Comparison of ENCODE assay signal across 16 cellular contexts in the genomic region with DNA sequence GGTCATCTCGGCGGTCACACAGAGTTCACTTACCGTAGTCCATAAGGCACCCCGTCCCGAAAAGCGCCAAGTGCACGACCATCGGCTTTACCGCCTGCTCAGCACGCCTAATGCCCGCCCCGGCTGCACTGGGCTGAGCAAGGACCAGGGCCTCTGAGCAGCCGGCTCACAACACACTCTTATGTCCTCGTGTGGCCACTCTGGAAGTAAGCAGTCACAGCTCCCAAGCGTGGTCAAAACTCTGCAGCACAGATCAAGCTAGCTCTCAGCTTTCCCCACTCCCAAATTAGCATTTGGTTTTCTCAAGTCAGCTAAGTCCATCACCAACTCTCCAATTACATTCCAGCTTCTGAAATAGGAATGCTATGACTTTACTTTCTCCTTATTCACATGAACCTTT. TPM values are rescaled to one million over a fixed set of nuclear protein-coding genes. Genes with fewer than 3 reads are reported as not detected.
DNase-seq lines count a peak whose midpoint lies in the region; ATAC-seq, FAIRE-seq and TF ChIP-seq lines count a peak whose summit lies in the region.
"Had no signal": no experiment of that assay in that cellular context is flagged by ENCODE, and none has a peak within 500 bp of the region (broad histone marks: within the 10 kb centered on the region; RNA-seq: fewer than 3 reads in every experiment).

No MANE protein-coding gene starts in this region.

- no peak overlapping the region for H3K9ac ChIP-seq in mesenchymal stem cell (ENCODE audit: low read length)

- H3K4ac ChIP-seq in mesenchymal stem cell (ENCODE audit: low read depth in 1 of 2, low read length in 2 of 2): no peak overlapping the region

- H3K27ac Mint-ChIP-seq in activated CD8-positive, alpha-beta T cell treated with anti-CD3 and anti-CD28 coated beads, Interleukin-2, amount 10 ng/mL, durations not matched to agents 7 days and 5 days: no peak overlapping the region
- H3K27ac Mint-ChIP-seq: CD8-positive, alpha-beta T cell; IgD-negative memory B cell; stimulated activated memory B cell treated with anti-CD40 and anti-IgM and Interleukin-4, amounts not matched to agents 10 μg/mL and 1 μg/mL and 100 μg/mL, for 72 hours had no signal

- H3K36me3 Mint-ChIP-seq in activated CD8-positive, alpha-beta T cell treated with anti-CD3 and anti-CD28 coated beads, Interleukin-2, amount 10 ng/mL, durations not matched to agents 7 days and 5 days (ENCODE audit: low read depth): peaks cover 3% of the 10 kb centered on the region

- in situ Hi-C loops in transverse colon (cut with MboI; ENCODE audit: low pct_ligation_motif_present in 1 of 4, low pct_unique_long_range_greater_than_20kb in 1 of 4, low sequenced_read_pairs in 3 of 4): no loop called here

- no peak overlapping the region for H3K4me2 ChIP-seq in mesenchymal stem cell (ENCODE audit: low read length, poor library complexity, severe bottlenecking)

- no peak for TF ChIP-seq EP300 in transverse colon (IDR thresholded peaks at IDR 0.05; ENCODE audit: low read depth)

- intact Hi-C loops in transverse colon (cut with DNase I; ENCODE audit: low total_unique reads): no loop called here

- no peaks in the 10 kb centered on the region for H3K9me3 Mint-ChIP-seq in activated CD8-positive, alpha-beta T cell treated with anti-CD3 and anti-CD28 coated beads, Interleukin-2, amount 10 ng/mL, durations not matched to agents 7 days and 5 days (ENCODE audit: insufficient read depth)
- H3K9me3 Mint-ChIP-seq: CD8-positive, alpha-beta T cell; IgD-negative memory B cell; stimulated activated memory B cell treated with anti-CD40 and anti-IgM and Interleukin-4, amounts not matched to agents 10 μg/mL and 1 μg/mL and 100 μg/mL, for 72 hours had no signal

- peak overlapping the region in 1 of 2 experiments; percentile 37 for H3K18ac ChIP-seq in mesenchymal stem cell (ENCODE audit: low read depth in 1 of 2, low read length in 2 of 2)

- CTCF ChIA-PET in activated CD8-positive, alpha-beta T cell treated with anti-CD3 and anti-CD28 coated beads, Interleukin-2, amount 10 ng/mL, durations not matched to agents 7 days and 5 days (lab: Charles Lee): no interaction called here

- no peaks in the 10 kb centered on the region for H3K9me3 ChIP-seq in mesenchymal stem cell (ENCODE audit: control insufficient read depth, low read length)
- H3K9me3 ChIP-seq in transverse colon: no peaks in the 10 kb centered on the region

- 97% methylated on average over 15 of the region's 15 CpGs for WGBS in mesenchymal stem cell
- WGBS in transverse colon (ENCODE audit: low coverage in 1 of 2), 2 donors: 93% methylated on average over 15 of the region's 15 CpGs; no CpG with 5 or more reads in 1 of the 2 donors

- no peak overlapping the region for H2BK120ac ChIP-seq in mesenchymal stem cell (ENCODE audit: low read depth, low read length)

- H2BK5ac ChIP-seq in mesenchymal stem cell (ENCODE audit: low read depth, low read length, poor library complexity, severe bottlenecking): no peak overlapping the region

- peak overlapping the region; percentile 21 for H2AK5ac ChIP-seq in mesenchymal stem cell (ENCODE audit: low read length, severe bottlenecking)

- POLR2A ChIA-PET in activated CD8-positive, alpha-beta T cell treated with anti-CD3 and anti-CD28 coated beads, Interleukin-2, amount 10 ng/mL, durations not matched to agents 7 days and 5 days (lab: Charles Lee): no interaction called here

- H3K4me3 ChIP-seq in coronary artery: no peak overlapping the region
- peak overlapping the region in 1 of 2 experiments; percentile 18 for H3K4me3 ChIP-seq in mesenchymal stem cell (ENCODE audit: insufficient read depth in 1 of 2, low read depth in 1 of 2, low read length in 2 of 2)
- no peak overlapping the region for H3K4me3 ChIP-seq in transverse colon

- peaks cover 0 to 24% of the 10 kb centered on the region in 2 experiments for H3K36me3 ChIP-seq in mesenchymal stem cell (ENCODE audit: control insufficient read depth in 1 of 2, insufficient read depth in 2 of 2, low read depth in 1 of 2, low read length in 2 of 2)
- no peaks in the 10 kb centered on the region for H3K36me3 ChIP-seq in transverse colon

- no peaks in the 10 kb centered on the region for H3K27me3 ChIP-seq in mesenchymal stem cell (ENCODE audit: control insufficient read depth in 1 of 2, insufficient read depth in 1 of 2, low read length in 2 of 2)
- no peaks in the 10 kb centered on the region for H3K27me3 ChIP-seq in transverse colon

- H3K4me1 ChIP-seq in mesenchymal stem cell (ENCODE audit: control insufficient read depth, insufficient read depth, low read depth, low read length) (peaks cover 25% of the 10 kb centered on the region), transverse colon (peaks cover 6 to 19% (median 14%) of the 10 kb centered on the region in 4 donors)

- H3K4me1 Mint-ChIP-seq in activated CD8-positive, alpha-beta T cell treated with anti-CD3 and anti-CD28 coated beads, Interleukin-2, amount 10 ng/mL, durations not matched to agents 7 days and 5 days (ENCODE audit: low read depth): peaks cover 12% of the 10 kb centered on the region
- H3K4me1 Mint-ChIP-seq: stimulated activated memory B cell treated with anti-CD40 and anti-IgM and Interleukin-4, amounts not matched to agents 10 μg/mL and 1 μg/mL and 100 μg/mL, for 72 hours had no signal

- peak overlapping the region in 1 of 2 experiments; percentile 1 for H3K23ac ChIP-seq in mesenchymal stem cell (ENCODE audit: low read length in 2 of 2)

- H4K8ac ChIP-seq in mesenchymal stem cell (ENCODE audit: low read length): no peak overlapping the region

- peak overlapping the region in 1 of 2 experiments; percentile 35 for H3K14ac ChIP-seq in mesenchymal stem cell (ENCODE audit: low read length in 2 of 2)

- peak; percentile 85 for FAIRE-seq in HTR-8/SVneo (lab: Jason Lieb, UNC)

- H2BK15ac ChIP-seq in mesenchymal stem cell (ENCODE audit: low read depth, poor library complexity, severe bottlenecking): no peak overlapping the region

- no peaks in the 10 kb centered on the region for H3K27me3 Mint-ChIP-seq in activated CD8-positive, alpha-beta T cell treated with anti-CD3 and anti-CD28 coated beads, Interleukin-2, amount 10 ng/mL, durations not matched to agents 7 days and 5 days (ENCODE audit: low read depth)
- H3K27me3 Mint-ChIP-seq: IgD-negative memory B cell; stimulated activated memory B cell treated with anti-CD40 and anti-IgM and Interleukin-4, amounts not matched to agents 10 μg/mL and 1 μg/mL and 100 μg/mL, for 72 hours had no signal

- no peak overlapping the region for H3K4me3 Mint-ChIP-seq in activated CD8-positive, alpha-beta T cell treated with anti-CD3 and anti-CD28 coated beads, Interleukin-2, amount 10 ng/mL, durations not matched to agents 7 days and 5 days
- H3K4me3 Mint-ChIP-seq: CD8-positive, alpha-beta T cell; IgD-negative memory B cell; stimulated activated memory B cell treated with anti-CD40 and anti-IgM and Interleukin-4, amounts not matched to agents 10 μg/mL and 1 μg/mL and 100 μg/mL, for 72 hours had no signal

- peaks cover 6% of the 10 kb centered on the region for H3K79me1 ChIP-seq in mesenchymal stem cell (replicated peaks; ENCODE audit: low read length, poor library complexity, severe bottlenecking)

- TF ChIP-seq POLR2A in transverse colon (IDR thresholded peaks at IDR 0.05): no peak

- H3K27ac ChIP-seq in coronary artery (peak overlapping the region; percentile 16 to 86), mesenchymal stem cell (ENCODE audit: low read length, poor library complexity, severe bottlenecking) (peak overlapping the region; percentile 26), transverse colon (peak overlapping the region in 3 of 4 donors; percentile 7 to 51 (median 17))

- peak overlapping the region; percentile 34 for H4K91ac ChIP-seq in mesenchymal stem cell (ENCODE audit: low read length)

- H2BK12ac ChIP-seq in mesenchymal stem cell (ENCODE audit: low read length in 2 of 2): peak overlapping the region in 1 of 2 experiments; percentile 7

- H2AFZ ChIP-seq in mesenchymal stem cell (ENCODE audit: low read depth, low read length): no peak overlapping the region

- TF ChIP-seq CTCF in coronary artery (IDR thresholded peaks at IDR 0.05) (no peak), transverse colon (IDR thresholded peaks at IDR 0.05) (no peak)

- DNase-seq in HTR-8/SVneo (ENCODE audit: insufficient read length, low spot score): no peak
- DNase-seq in coronary artery (ENCODE audit: low spot score): no peak
- DNase-seq in mesenchymal stem cell: peak; percentile 54
- no peak for DNase-seq in transverse colon
- DNase-seq in activated CD8-positive, alpha-beta T cell treated with anti-CD3 and anti-CD28 coated beads, Interleukin-2, amount 10 ng/mL, durations not matched to agents 7 days and 5 days: no peak
- no peak for DNase-seq in activated T-cell treated with anti-CD3 and anti-CD28 coated beads, Interleukin-2, amount 50 U/mL, for 1 hour
- DNase-seq: activated T-cell treated with anti-CD3 and anti-CD28 coated beads for 4 hours; CD8-positive, alpha-beta T cell; effector CD8-positive, alpha-beta T cell; NCI-H1436 treated with DMSO at 0.1 percent for 48 hours; NCI-H748 treated with DMSO at 0.1 percent for 48 hours; occipital lobe; stimulated activated CD4-positive, alpha-beta T cell treated with anti-CD3 and anti-CD28 coated beads, Interleukin-2, amount 100 ng/mL, for 48 hours had no signal

- ATAC-seq in activated CD8-positive, alpha-beta T cell treated with anti-CD3 and anti-CD28 coated beads, Interleukin-2, amount 10 ng/mL, durations not matched to agents 7 days and 5 days: no peak
- ATAC-seq in GM18498 (IDR thresholded peaks at IDR 0.05; ENCODE audit: unreplicated experiment): no peak
- ATAC-seq: CD8-positive, alpha-beta T cell; stimulated activated memory B cell treated with anti-CD40 and anti-IgM and Interleukin-4, amounts not matched to agents 10 μg/mL and 1 μg/mL and 100 μg/mL, for 72 hours had no signal

RNA-seq across cellular contexts. Expression of a gene that starts 57.7 kb away (rescaled TPM):
- polyA plus RNA-seq in mesenchymal stem cell (2013, experiment 1 of 2): 12.7 TPM
- polyA plus RNA-seq in mesenchymal stem cell (2013, experiment 2 of 2): 12.2 TPM
- total RNA-seq in transverse colon: 10 to 100 TPM in 3 of 4 donors, 1 to 10 TPM in 1; 8.0 to 52.7 (median 26.7) TPM
- 10 to 100 TPM; 79.8 to 82.7 TPM for total RNA-seq in activated CD8-positive, alpha-beta T cell treated with anti-CD3 and anti-CD28 coated beads, Interleukin-2, amount 10 ng/mL, durations not matched to agents 7 days and 5 days
